27 cellular contexts compared by ENCODE assay signal in genomic region chr9:4716163-4716562, GRCh38.
"Had no signal": no experiment of that assay in that cellular context is flagged by ENCODE, and none has a peak within 500 bp of the region (broad histone marks: within the 10 kb centered on the region; RNA-seq: fewer than 3 reads in every experiment).

No MANE protein-coding gene starts in this region.

- H3K27ac ChIP-seq: brain microvascular endothelial cell, coronary artery, esophagus muscularis mucosa, foreskin keratinocyte, gastrocnemius medialis, heart left ventricle, VCaP had no signal

- H3K27ac Mint-ChIP-seq: activated CD8-positive, alpha-beta T cell treated with anti-CD3 and anti-CD28 coated beads for 36 hours; activated naive CD4-positive, alpha-beta T cell treated with anti-CD3 and anti-CD28 coated beads, Interleukin-2, amount 10 ng/mL, durations not matched to agents 7 days and 5 days; activated naive CD8-positive, alpha-beta T cell treated with anti-CD3 and anti-CD28 coated beads, Interleukin-2, amount 10 ng/mL, durations not matched to agents 7 days and 5 days; activated T-cell treated with anti-CD3 and anti-CD28 coated beads, Interleukin-2, amount 50 U/mL, for 72 hours; dendritic cell treated with granulocyte-macrophage colony-stimulating factor and Interleukin-4, amounts not matched to agents 40 ng/mL and 50 ng/mL, for 4 days had no signal

- H3K27me3 Mint-ChIP-seq: activated CD8-positive, alpha-beta T cell treated with anti-CD3 and anti-CD28 coated beads for 36 hours; activated naive CD4-positive, alpha-beta T cell treated with anti-CD3 and anti-CD28 coated beads, Interleukin-2, amount 10 ng/mL, durations not matched to agents 7 days and 5 days; activated naive CD8-positive, alpha-beta T cell treated with anti-CD3 and anti-CD28 coated beads, Interleukin-2, amount 10 ng/mL, durations not matched to agents 7 days and 5 days; central memory CD8-positive, alpha-beta T cell; dendritic cell treated with granulocyte-macrophage colony-stimulating factor and Interleukin-4, amounts not matched to agents 40 ng/mL and 50 ng/mL, for 4 days had no signal

- H3K4me1 ChIP-seq: esophagus muscularis mucosa, foreskin keratinocyte, heart left ventricle had no signal

- H3K4me1 Mint-ChIP-seq: activated naive CD4-positive, alpha-beta T cell treated with anti-CD3 and anti-CD28 coated beads, Interleukin-2, amount 10 ng/mL, durations not matched to agents 7 days and 5 days; activated naive CD8-positive, alpha-beta T cell treated with anti-CD3 and anti-CD28 coated beads, Interleukin-2, amount 10 ng/mL, durations not matched to agents 7 days and 5 days; central memory CD8-positive, alpha-beta T cell; WTC11 had no signal

- H3K9me3 ChIP-seq: esophagus muscularis mucosa, gastrocnemius medialis, heart left ventricle had no signal

- DNase-seq: activated CD4-positive, alpha-beta T cell treated with anti-CD3 and anti-CD28 coated beads for 48 hours; activated CD4-positive, alpha-beta T cell treated with anti-CD3 and anti-CD28 coated beads, Interleukin-2, amount 50 U/mL, for 1 hour; activated CD4-positive, alpha-beta T cell treated with anti-CD3 and anti-CD28 coated beads, Interleukin-2, amount 50 U/mL, for 48 hours; activated CD8-positive, alpha-beta memory T cell treated with anti-CD3 and anti-CD28 coated beads for 24 hours; activated CD8-positive, alpha-beta T cell treated with anti-CD3 and anti-CD28 coated beads for 36 hours; activated gamma-delta T cell; activated naive CD4-positive, alpha-beta T cell; activated naive CD4-positive, alpha-beta T cell treated with anti-CD3 and anti-CD28 coated beads, Interleukin-2, amount 10 ng/mL, durations not matched to agents 7 days and 5 days; activated naive CD8-positive, alpha-beta T cell treated with anti-CD3 and anti-CD28 coated beads, Interleukin-2, amount 10 ng/mL, durations not matched to agents 7 days and 5 days; activated T-cell treated with anti-CD3 and anti-CD28 coated beads, Interleukin-2, amount 50 U/mL, for 72 hours; brain microvascular endothelial cell; dorsolateral prefrontal cortex; effector memory CD4-positive, alpha-beta T cell; erythroblast; foreskin keratinocyte; gastrocnemius medialis; glutamatergic neuron; heart left ventricle; T-helper 2 cell had no signal

- H3K4me3 ChIP-seq: coronary artery, dorsolateral prefrontal cortex, esophagus muscularis mucosa, gastrocnemius medialis, heart left ventricle had no signal

- H3K27me3 ChIP-seq: brain microvascular endothelial cell, dorsolateral prefrontal cortex, esophagus muscularis mucosa, foreskin keratinocyte, gastrocnemius medialis, heart left ventricle had no signal

- H3K9me3 Mint-ChIP-seq: activated CD8-positive, alpha-beta T cell treated with anti-CD3 and anti-CD28 coated beads for 36 hours; central memory CD8-positive, alpha-beta T cell; dendritic cell treated with granulocyte-macrophage colony-stimulating factor and Interleukin-4, amounts not matched to agents 40 ng/mL and 50 ng/mL, for 4 days had no signal

- ATAC-seq: activated CD4-positive, CD25-positive, alpha-beta regulatory T cell treated with anti-CD3 and anti-CD28 coated beads, Interleukin-2, amount 50 U/mL, for 24 hours; activated CD8-positive, alpha-beta T cell treated with anti-CD3 and anti-CD28 coated beads for 36 hours; activated naive CD4-positive, alpha-beta T cell treated with anti-CD3 and anti-CD28 coated beads, Interleukin-2, amount 50 U/mL, for 72 hours; activated T-cell treated with anti-CD3 and anti-CD28 coated beads, Interleukin-2, amount 50 U/mL, for 72 hours; foreskin keratinocyte; gastrocnemius medialis; heart left ventricle; WTC11 had no signal

- H3K4me3 Mint-ChIP-seq: activated CD8-positive, alpha-beta T cell treated with anti-CD3 and anti-CD28 coated beads for 36 hours; activated naive CD4-positive, alpha-beta T cell treated with anti-CD3 and anti-CD28 coated beads, Interleukin-2, amount 10 ng/mL, durations not matched to agents 7 days and 5 days; activated naive CD8-positive, alpha-beta T cell treated with anti-CD3 and anti-CD28 coated beads, Interleukin-2, amount 10 ng/mL, durations not matched to agents 7 days and 5 days; activated T-cell treated with anti-CD3 and anti-CD28 coated beads, Interleukin-2, amount 50 U/mL, for 72 hours; central memory CD8-positive, alpha-beta T cell; dendritic cell treated with granulocyte-macrophage colony-stimulating factor and Interleukin-4, amounts not matched to agents 40 ng/mL and 50 ng/mL, for 4 days; WTC11 had no signal
